In the genomic region with DNA sequence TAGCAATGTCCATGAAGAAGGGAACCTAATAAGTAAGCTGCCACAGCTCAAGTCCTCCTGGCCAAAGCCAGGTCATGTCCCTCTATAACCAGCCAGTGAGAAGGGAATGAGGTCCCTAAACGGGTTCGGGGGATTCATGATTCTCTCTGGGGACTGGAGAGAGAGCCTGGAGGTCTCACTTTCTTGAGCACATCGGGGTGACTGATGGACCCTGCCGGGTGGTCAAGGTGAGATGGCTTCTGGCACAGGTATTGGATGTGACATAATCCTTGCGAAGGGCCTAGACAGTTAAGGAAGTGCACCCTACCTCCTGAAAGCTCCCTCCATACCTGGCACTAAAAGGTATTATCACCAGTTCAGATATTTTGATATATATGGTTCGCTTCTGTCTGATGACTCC, we compare ENCODE assay signal across 23 cellular contexts. TPM values are rescaled to one million over a fixed set of nuclear protein-coding genes. Genes with fewer than 3 reads are reported as not detected.
"Had no signal": no experiment of that assay in that cellular context is flagged by ENCODE, and none has a peak within 500 bp of the region (broad histone marks: within the 10 kb centered on the region; RNA-seq: fewer than 3 reads in every experiment).

No MANE protein-coding gene starts in this region.

- H3K27me3 ChIP-seq: SJSA1 had no signal

- H3K9me3 ChIP-seq: SJSA1 had no signal

- H3K27ac ChIP-seq: SJSA1, SK-N-MC had no signal

- H3K4me1 ChIP-seq: SJSA1 had no signal

- DNase-seq: KBM-7, MV-4-11, NCI-H1048, NCI-H1105 treated with DMSO at 0.1 percent for 48 hours, NCI-H1417 treated with DMSO at 0.1 percent for 48 hours, NCI-H146, NCI-H1694 treated with DMSO at 0.1 percent for 48 hours, NCI-H1930, NCI-H2081, NCI-H2171, NCI-H226, NCI-H446, NCI-H510A, NCI-H524 treated with DMSO at 0.1 percent for 48 hours, NCI-H69, NCI-H774, Right ventricle myocardium superior, RPMI8226, SIG-M5 had no signal

- H3K4me3 ChIP-seq: SJSA1, SK-N-MC had no signal

- H3K36me3 ChIP-seq: SJSA1 had no signal

RNA-seq across cellular contexts. Expression of a gene that starts 45.7 kb away (rescaled TPM):
- total RNA-seq: HT-29, LHCN-M2, Right ventricle myocardium superior, SJSA1 had no signal
